Comparison of ENCODE assay signal across 8 cellular contexts in genomic region chr2:170928824-170929685, GRCh38.
DNase-seq lines count a peak whose midpoint lies in the region; ATAC-seq lines count a peak whose summit lies in the region.

GORASP2 (plus strand) TSS chr2:170929253; CDS start chr2:170929341, 88 bp downstream.

- peak; percentile 85 for ATAC-seq in GM19025 (IDR thresholded peaks at IDR 0.05; ENCODE audit: low read depth, unreplicated experiment)
- peak; percentile 92 for ATAC-seq in HG03342 (IDR thresholded peaks at IDR 0.05; ENCODE audit: unreplicated experiment)

- DNase-seq in AG20443 (ENCODE audit: low spot score) (peak; percentile 99), NCI-H345 treated with DMSO at 0.1 percent for 48 hours (lab: John Stamatoyannopoulos, UW; ENCODE audit: unreplicated experiment) (peak; percentile 94), inferior parietal cortex (ENCODE audit: extremely low spot score) (peak; percentile 97)
- DNase-seq in activated CD4-positive, CD25-positive, alpha-beta regulatory T cell (lab: John Stamatoyannopoulos, UW): peak; percentile 92 to 96 (median 96)
- DNase-seq in central memory CD4-positive, alpha-beta T cell: peak; percentile 99
- DNase-seq in stimulated activated CD4-positive, alpha-beta T cell treated with anti-CD3 and anti-CD28 coated beads, Interleukin-12 subunit alpha, Interleukin-12 subunit beta, amount 100 ng/mL, for 24 hours (ENCODE audit: low read depth in 2 of 2): peak; percentile 92 to 95

Comparison
In these comparisons a context has a peak if more than half of its experiments do, and no peak if none do; other contexts are left out.
1. Peak in every context shown above with its lines: DNase-seq and ATAC-seq.